8 cellular contexts compared by ENCODE assay signal in the genomic region with DNA sequence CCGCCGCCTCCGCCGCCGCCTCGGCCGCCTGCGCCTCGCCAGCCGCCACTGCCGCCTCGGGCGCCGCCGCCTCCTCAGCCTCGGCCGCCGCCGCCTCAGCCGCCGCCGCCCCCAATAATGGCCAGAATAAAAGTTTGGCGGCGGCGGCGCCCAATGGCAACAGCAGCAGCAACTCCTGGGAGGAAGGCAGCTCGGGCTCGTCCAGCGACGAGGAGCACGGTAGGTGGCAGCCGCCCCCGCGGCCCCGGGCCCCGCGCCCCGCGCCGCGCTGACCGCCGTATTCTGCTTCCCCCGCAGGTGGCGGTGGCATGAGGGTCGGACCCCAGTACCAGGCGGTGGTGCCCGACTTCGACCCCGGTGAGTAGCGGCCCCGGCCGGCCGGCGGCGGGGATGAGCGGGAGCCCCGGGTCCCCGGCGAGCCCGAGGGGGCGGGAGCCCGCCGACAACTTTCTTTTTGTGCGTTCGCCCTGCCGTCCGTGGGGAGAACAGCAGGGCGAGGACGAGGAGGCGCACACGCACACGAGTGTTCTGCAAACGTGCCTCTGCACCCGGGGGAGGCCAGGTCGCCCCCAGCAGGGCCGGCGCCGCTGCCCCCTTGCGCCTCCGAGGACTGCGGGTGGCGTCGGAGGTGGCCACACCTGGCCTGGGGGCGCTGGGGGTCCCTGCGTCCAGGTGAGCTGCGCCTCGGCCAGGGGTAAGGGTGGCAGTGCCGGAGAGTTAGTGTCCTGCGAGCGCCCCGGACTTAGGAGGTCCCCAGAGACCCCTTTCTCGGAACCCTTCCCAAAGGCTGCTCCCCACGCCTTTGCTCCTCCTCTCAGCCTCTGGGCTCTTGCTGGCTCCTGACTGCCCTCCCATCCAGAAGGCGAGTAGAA. TPM values are rescaled to one million over a fixed set of nuclear protein-coding genes. Genes with fewer than 3 reads are reported as not detected.
DNase-seq lines count a peak whose midpoint lies in the region; ATAC-seq and TF ChIP-seq lines count a peak whose summit lies in the region.

No MANE protein-coding gene starts in this region.

- H3K36me3 ChIP-seq in SU-DHL-6 (ENCODE audit: low read length) = no peaks in the 10 kb centered on the region
- no peaks in the 10 kb centered on the region for H3K36me3 ChIP-seq in sigmoid colon

- no peaks in the 10 kb centered on the region for H3K9me3 ChIP-seq in AG04450 (ENCODE audit: control insufficient read depth, insufficient read depth, low read length)
- H3K9me3 ChIP-seq in SU-DHL-6 (ENCODE audit: insufficient read depth, low read length) = no peaks in the 10 kb centered on the region
- H3K9me3 ChIP-seq in sigmoid colon = no peaks in the 10 kb centered on the region

- DNase-seq in AG04450 (ENCODE audit: low read depth, low spot score) (no peak), amniotic stem cell (lab: John Stamatoyannopoulos, UW) (peak; percentile 40), hypothalamus (lab: John Stamatoyannopoulos, UW) (peak in 29 of 51 donors; percentile 16 to 68 (median 36)), sigmoid colon (peak; percentile 82), T1000 (lab: John Stamatoyannopoulos, UW) (no peak)

- TF ChIP-seq CTCF in AG04450 (IDR thresholded peaks at IDR 0.05; ENCODE audit: low read depth, low read length) (peak; percentile 34), SU-DHL-6 (IDR thresholded peaks at IDR 0.05; ENCODE audit: insufficient read depth, low read length, poor library complexity, severe bottlenecking) (peak; percentile 23), sigmoid colon (IDR thresholded peaks at IDR 0.05) (peak in 3 of 4 experiments; percentile 40 to 63 (median 55))

- H3K27ac ChIP-seq in AG04450 (ENCODE audit: low read depth, low read length) = peak overlapping the region; percentile 21
- peak overlapping the region; percentile 85 for H3K27ac ChIP-seq in SU-DHL-6 (ENCODE audit: low read depth, low read length)
- H3K27ac ChIP-seq in sigmoid colon = peak overlapping the region; percentile 88 to 99 (median 98)

- ATAC-seq in GM18907 (IDR thresholded peaks at IDR 0.05; ENCODE audit: unreplicated experiment) (peak; percentile 17), HG03280 (IDR thresholded peaks at IDR 0.05; ENCODE audit: unreplicated experiment) (peak; percentile 18)

- peak overlapping the region; percentile 66 for H3K4me2 ChIP-seq in SU-DHL-6 (ENCODE audit: low read depth, low read length, poor library complexity, severe bottlenecking)

- peaks cover 0 to 32% (median 29%) of the 10 kb centered on the region in 4 donors for H3K4me1 ChIP-seq in sigmoid colon

- TF ChIP-seq EP300 in sigmoid colon (IDR thresholded peaks at IDR 0.05) = no peak

- POLR2A ChIA-PET in AG04450 (lab: Yijun Ruan, JAX) = interaction anchor here (0.7 kb wide), 1 partner anchor 69 kb away, joined by 4 read pairs; no protein-coding TSS in a partner anchor

- H4K20me1 ChIP-seq in SU-DHL-6 (ENCODE audit: low read depth, low read length) = no peaks in the 10 kb centered on the region

- peaks cover 49% of the 10 kb centered on the region for H3K79me2 ChIP-seq in SU-DHL-6 (ENCODE audit: insufficient read depth, low read length)

- peaks cover 17% of the 10 kb centered on the region for H3F3A ChIP-seq in SU-DHL-6 (ENCODE audit: insufficient read depth)

- H3K9ac ChIP-seq in SU-DHL-6 (ENCODE audit: low read length) = peak overlapping the region; percentile 68

- H3K4me3 ChIP-seq in AG04450 (ENCODE audit: low read depth, low read length) (peak overlapping the region; percentile 74), SU-DHL-6 (ENCODE audit: insufficient read depth, low read length, poor library complexity, severe bottlenecking) (peak overlapping the region; percentile 55), sigmoid colon (peak overlapping the region; percentile 50 to 91 (median 74))

- TF ChIP-seq POLR2A in sigmoid colon (IDR thresholded peaks at IDR 0.05) = no peak

- H3K27me3 ChIP-seq in AG04450 (ENCODE audit: control insufficient read depth, insufficient read depth, low read length) = no peaks in the 10 kb centered on the region
- no peaks in the 10 kb centered on the region for H3K27me3 ChIP-seq in SU-DHL-6 (ENCODE audit: low read length)
- no peaks in the 10 kb centered on the region for H3K27me3 ChIP-seq in sigmoid colon

- WGBS in sigmoid colon, 2 donors = 0% methylated on average over 95 of the region's 95 CpGs

- CTCF ChIA-PET in AG04450 (lab: Charles Lee) = interaction anchor here (1.0 to 2.3 kb wide), 6 partner anchors 14 to 69 kb away, joined by 3 to 26 read pairs (median 12); no protein-coding TSS in a partner anchor

- intact Hi-C loops in sigmoid colon (cut with DNase I) = loop anchor here (2.0 to 10.0 kb wide), 3 partner anchors 68 to 506 kb away; a partner anchor contains a TSS

- no peak overlapping the region for H2AFZ ChIP-seq in SU-DHL-6 (ENCODE audit: low read depth, low read length, severe bottlenecking)

- no peaks in the 10 kb centered on the region for H3K9me2 ChIP-seq in SU-DHL-6 (replicated peaks; ENCODE audit: insufficient read depth, low read length)

RNA-seq across cellular contexts. Expression of a gene that starts 0.8 kb away (rescaled TPM):
- polyA plus RNA-seq in AG04450 (2011; rRNA removed) (14.4 and 16.7 TPM in 2 replicates), sigmoid colon (10 to 100 TPM in 2 of 3 donors, 1 to 10 TPM in 1; 7.2 to 12.5 (median 10.6) TPM)
- polyA minus RNA-seq in AG04450 (2011; rRNA and poly(A)+ RNA removed) = 17.5 and 19.9 TPM in 2 replicates
- 10 to 100 TPM in 3 of 4 donors, 1 to 10 TPM in 1; 8.9 to 11.9 (median 11.8) TPM for total RNA-seq in sigmoid colon

Comparison
In these comparisons a context has a peak if more than half of its experiments do, and no peak if none do; other contexts are left out.
1. DNase-seq: peak in amniotic stem cell (single experiment), hypothalamus (29 of 51) and sigmoid colon (single experiment); none in AG04450 (single experiment) and T1000 (single experiment).
2. H3K27ac ChIP-seq: peak in every context shown above with its lines; median percentile 98 in sigmoid colon; 85 in SU-DHL-6; 21 in AG04450.
3. Peak in every context shown above with its lines, with median percentiles within 50 percentile points of each other: H3K4me3 ChIP-seq and CTCF ChIP-seq.